2 cellular contexts compared by ENCODE assay signal in genomic region chr11:59222464-59223065, GRCh38.
TF ChIP-seq lines count a peak whose summit lies in the region.

No MANE protein-coding gene starts in this region.

TF ChIP-seq in liver, 16 proteins besides CTCF, POLR2A, EP300 and RAD21:
- TF ChIP-seq RXRA (IDR thresholded peaks at IDR 0.05) = no peak
- TF ChIP-seq FOXA1 (IDR thresholded peaks at IDR 0.05) = no peak
- no peak for TF ChIP-seq MAX (IDR thresholded peaks at IDR 0.05)
- no peak for TF ChIP-seq YY1 (IDR thresholded peaks at IDR 0.05)
- TF ChIP-seq HNF4G (IDR thresholded peaks at IDR 0.05) = no peak
- no peak for TF ChIP-seq GABPA (IDR thresholded peaks at IDR 0.05 in 1 of 2, conservative IDR thresholded peaks at IDR 0.05 in 1 of 2)
- no peak for TF ChIP-seq TAF1 (conservative IDR thresholded peaks at IDR 0.05)
- no peak for TF ChIP-seq FOXA2 (IDR thresholded peaks at IDR 0.05)
- TF ChIP-seq EGR1 (IDR thresholded peaks at IDR 0.05; ENCODE audit: low read depth in 2 of 2) = no peak
- TF ChIP-seq JUND (IDR thresholded peaks at IDR 0.05) = no peak
- TF ChIP-seq ATF3 (IDR thresholded peaks at IDR 0.05) = no peak
- no peak for TF ChIP-seq SP1 (IDR thresholded peaks at IDR 0.05)
- no peak for TF ChIP-seq REST (IDR thresholded peaks at IDR 0.05)
- TF ChIP-seq HNF4A (conservative IDR thresholded peaks at IDR 0.05) = no peak
- no peak for TF ChIP-seq ZBTB33 (IDR thresholded peaks at IDR 0.05)
- TF ChIP-seq NR2F2 (IDR thresholded peaks at IDR 0.05) = no peak
TF ChIP-seq in liver: peak in this region for 0.

TF ChIP-seq in HepG2, 621 proteins besides CTCF, POLR2A, EP300 and RAD21:
- no peak for TF ChIP-seq FOXA1 (IDR thresholded peaks at IDR 0.05)
- TF ChIP-seq FOXA1 (CRISPR knock-in tag; IDR thresholded peaks at IDR 0.05) = no peak
- no peak for TF ChIP-seq HNF4A (CRISPR knock-in tag; IDR thresholded peaks at IDR 0.05)
- TF ChIP-seq MLXIP (CRISPR knock-in tag; IDR thresholded peaks at IDR 0.05; ENCODE audit: borderline replicate concordance) = no peak
- no peak for TF ChIP-seq AKAP8 (CRISPR knock-in tag; IDR thresholded peaks at IDR 0.05)
- no peak for TF ChIP-seq RBAK (CRISPR knock-in tag; IDR thresholded peaks at IDR 0.05)
- TF ChIP-seq ZXDC (CRISPR knock-in tag; IDR thresholded peaks at IDR 0.05) = no peak
- TF ChIP-seq KDM1A (CRISPR knock-in tag; IDR thresholded peaks at IDR 0.05) = no peak
